42 cellular contexts compared by ENCODE assay signal in genomic region chr7:64035388-64035787, GRCh38. TPM values are rescaled to one million over a fixed set of nuclear protein-coding genes. Genes with fewer than 3 reads are reported as not detected.
"Had no signal": no experiment of that assay in that cellular context is flagged by ENCODE, and none has a peak within 500 bp of the region (broad histone marks: within the 10 kb centered on the region; RNA-seq: fewer than 3 reads in every experiment).

No MANE protein-coding gene starts in this region.

- H3K27ac Mint-ChIP-seq: activated naive CD4-positive, alpha-beta T cell treated with anti-CD3 and anti-CD28 coated beads for 36 hours; activated naive CD4-positive, alpha-beta T cell treated with anti-CD3 and anti-CD28 coated beads, Interleukin-2, amount 10 ng/mL, durations not matched to agents 7 days and 5 days; activated naive CD4-positive, alpha-beta T cell treated with anti-CD3 and anti-CD28 coated beads, Interleukin-2, amount 50 U/mL, for 24 hours; activated naive CD4-positive, alpha-beta T cell treated with anti-CD3 and anti-CD28 coated beads, Interleukin-2, amount 50 U/mL, for 72 hours; activated naive CD8-positive, alpha-beta T cell; activated naive CD8-positive, alpha-beta T cell treated with anti-CD3 and anti-CD28 coated beads for 36 hours; activated naive CD8-positive, alpha-beta T cell treated with anti-CD3 and anti-CD28 coated beads, Interleukin-2, amount 10 ng/mL, durations not matched to agents 7 days and 5 days; activated naive CD8-positive, alpha-beta T cell treated with anti-CD3 and anti-CD28 coated beads, Interleukin-2, amount 50 U/mL, for 24 hours; activated T-cell treated with anti-CD3 and anti-CD28 coated beads, Interleukin-2, amount 50 U/mL, for 24 hours; activated T-cell treated with anti-CD3 and anti-CD28 coated beads, Interleukin-2, amount 50 U/mL, for 72 hours; activated T-helper 1 cell treated with anti-CD3 and anti-CD28 coated beads, Interleukin-12 subunit alpha, Interleukin-12 subunit beta, Interleukin-2, Interleukin-4 antibody, amounts not matched to agents 30 ng/mL and 10 ng/mL and 1 ng/mL, durations not matched to agents 14 hours and 24 hours and 36 hours; activated T-helper 17 cell treated with anti-CD3 and anti-CD28 coated beads, Interleukin-2, amount 50 U/mL, for 72 hours; activated T-helper 2 cell treated with anti-CD3 and anti-CD28 coated beads, Interferon-gamma antibody, Interleukin-2, Interleukin-4, amounts not matched to agents 10 μg/mL and 5 μg/mL and 100 μg/mL, durations not matched to agents 14 hours and 24 hours and 36 hours; brain had no signal

- ATAC-seq: activated naive CD4-positive, alpha-beta T cell treated with anti-CD3 and anti-CD28 coated beads, Interleukin-2, amount 50 U/mL, for 72 hours; activated naive CD8-positive, alpha-beta T cell treated with anti-CD3 and anti-CD28 coated beads, Interleukin-2, amount 50 U/mL, for 24 hours; activated T-cell treated with anti-CD3 and anti-CD28 coated beads, Interleukin-2, amount 50 U/mL, for 4 hours; activated T-cell treated with anti-CD3 and anti-CD28 coated beads, Interleukin-2, amount 50 U/mL, for 72 hours; activated T-helper 17 cell treated with anti-CD3 and anti-CD28 coated beads, Interleukin-2, amount 50 U/mL, for 72 hours; body of pancreas had no signal

- H3K4me1 ChIP-seq: adrenal gland, ascending aorta, body of pancreas, breast epithelium had no signal

- H3K4me3 Mint-ChIP-seq: activated naive CD4-positive, alpha-beta T cell treated with anti-CD3 and anti-CD28 coated beads for 36 hours; activated naive CD4-positive, alpha-beta T cell treated with anti-CD3 and anti-CD28 coated beads, Interleukin-2, amount 10 ng/mL, durations not matched to agents 7 days and 5 days; activated naive CD4-positive, alpha-beta T cell treated with anti-CD3 and anti-CD28 coated beads, Interleukin-2, amount 50 U/mL, for 24 hours; activated naive CD8-positive, alpha-beta T cell; activated naive CD8-positive, alpha-beta T cell treated with anti-CD3 and anti-CD28 coated beads for 36 hours; activated naive CD8-positive, alpha-beta T cell treated with anti-CD3 and anti-CD28 coated beads, Interleukin-2, amount 10 ng/mL, durations not matched to agents 7 days and 5 days; activated naive CD8-positive, alpha-beta T cell treated with anti-CD3 and anti-CD28 coated beads, Interleukin-2, amount 50 U/mL, for 24 hours; activated T-cell treated with anti-CD3 and anti-CD28 coated beads, Interleukin-2, amount 50 U/mL, for 24 hours; activated T-cell treated with anti-CD3 and anti-CD28 coated beads, Interleukin-2, amount 50 U/mL, for 4 hours; activated T-cell treated with anti-CD3 and anti-CD28 coated beads, Interleukin-2, amount 50 U/mL, for 72 hours; activated T-helper 1 cell treated with anti-CD3 and anti-CD28 coated beads, Interleukin-12 subunit alpha, Interleukin-12 subunit beta, Interleukin-2, Interleukin-4 antibody, amounts not matched to agents 30 ng/mL and 10 ng/mL and 1 ng/mL, durations not matched to agents 14 hours and 24 hours and 36 hours; activated T-helper 17 cell treated with anti-CD3 and anti-CD28 coated beads, Interleukin-2, amount 50 U/mL, for 72 hours; brain; central memory CD8-positive, alpha-beta T cell had no signal

- DNase-seq: activated effector memory CD4-positive, alpha-beta T cell treated with anti-CD3 and anti-CD28 coated beads, Interleukin-2, amount 50 U/mL, for 16 hours; activated effector memory CD4-positive, alpha-beta T cell treated with Interleukin-2 at 50 U/mL for 16 hours; activated gamma-delta T cell; activated gamma-delta T cell treated with Interleukin-2 at 50 U/mL for 16 hours; activated naive CD4-positive, alpha-beta T cell; activated naive CD4-positive, alpha-beta T cell treated with anti-CD3 and anti-CD28 coated beads for 36 hours; activated naive CD4-positive, alpha-beta T cell treated with anti-CD3 and anti-CD28 coated beads, Interleukin-2, amount 10 ng/mL, durations not matched to agents 7 days and 5 days; activated naive CD4-positive, alpha-beta T cell treated with anti-CD3 and anti-CD28 coated beads, Interleukin-2, amount 50 U/mL, for 16 hours; activated naive CD4-positive, alpha-beta T cell treated with Interleukin-2 at 50 U/mL for 16 hours; activated naive CD8-positive, alpha-beta T cell treated with anti-CD3 and anti-CD28 coated beads for 36 hours; activated naive CD8-positive, alpha-beta T cell treated with anti-CD3 and anti-CD28 coated beads, Interleukin-2, amount 10 ng/mL, durations not matched to agents 7 days and 5 days; activated naive CD8-positive, alpha-beta T cell treated with anti-CD3 and anti-CD28 coated beads, Interleukin-2, amount 50 U/mL, for 24 hours; activated T-cell treated with anti-CD3 and anti-CD28 coated beads for 4 hours; activated T-cell treated with anti-CD3 and anti-CD28 coated beads, Interleukin-2, amount 50 U/mL, for 1 hour; activated T-cell treated with anti-CD3 and anti-CD28 coated beads, Interleukin-2, amount 50 U/mL, for 24 hours; activated T-cell treated with anti-CD3 and anti-CD28 coated beads, Interleukin-2, amount 50 U/mL, for 4 hours; activated T-cell treated with anti-CD3 and anti-CD28 coated beads, Interleukin-2, amount 50 U/mL, for 48 hours; activated T-cell treated with anti-CD3 and anti-CD28 coated beads, Interleukin-2, amount 50 U/mL, for 72 hours; adrenal gland; amniotic stem cell; amygdala; anterior cingulate cortex; aorta; body of pancreas; brain microvascular endothelial cell; caudate nucleus; central memory CD4-positive, alpha-beta T cell had no signal

- H3K36me3 Mint-ChIP-seq: activated naive CD4-positive, alpha-beta T cell treated with anti-CD3 and anti-CD28 coated beads, Interleukin-2, amount 10 ng/mL, durations not matched to agents 7 days and 5 days; activated naive CD8-positive, alpha-beta T cell treated with anti-CD3 and anti-CD28 coated beads, Interleukin-2, amount 10 ng/mL, durations not matched to agents 7 days and 5 days; brain had no signal

- H3K36me3 ChIP-seq: adrenal gland, ascending aorta, brain microvascular endothelial cell, breast epithelium, cardiac muscle cell had no signal

- H3K27ac ChIP-seq: adrenal gland, ascending aorta, body of pancreas, brain microvascular endothelial cell, breast epithelium, cardiac muscle cell had no signal

- FAIRE-seq: astrocyte, bronchial epithelial cell had no signal

- H3K27me3 Mint-ChIP-seq: activated naive CD4-positive, alpha-beta T cell treated with anti-CD3 and anti-CD28 coated beads, Interleukin-2, amount 10 ng/mL, durations not matched to agents 7 days and 5 days; activated naive CD8-positive, alpha-beta T cell; activated naive CD8-positive, alpha-beta T cell treated with anti-CD3 and anti-CD28 coated beads, Interleukin-2, amount 10 ng/mL, durations not matched to agents 7 days and 5 days; activated naive CD8-positive, alpha-beta T cell treated with anti-CD3 and anti-CD28 coated beads, Interleukin-2, amount 50 U/mL, for 24 hours; activated T-helper 17 cell treated with anti-CD3 and anti-CD28 coated beads, Interleukin-2, amount 50 U/mL, for 72 hours; central memory CD8-positive, alpha-beta T cell had no signal

- H3K4me1 Mint-ChIP-seq: activated naive CD4-positive, alpha-beta T cell treated with anti-CD3 and anti-CD28 coated beads, Interleukin-2, amount 10 ng/mL, durations not matched to agents 7 days and 5 days; activated naive CD4-positive, alpha-beta T cell treated with anti-CD3 and anti-CD28 coated beads, Interleukin-2, amount 50 U/mL, for 24 hours; activated naive CD8-positive, alpha-beta T cell treated with anti-CD3 and anti-CD28 coated beads for 36 hours; activated naive CD8-positive, alpha-beta T cell treated with anti-CD3 and anti-CD28 coated beads, Interleukin-2, amount 10 ng/mL, durations not matched to agents 7 days and 5 days; activated naive CD8-positive, alpha-beta T cell treated with anti-CD3 and anti-CD28 coated beads, Interleukin-2, amount 50 U/mL, for 24 hours; activated T-helper 17 cell treated with anti-CD3 and anti-CD28 coated beads, Interleukin-2, amount 50 U/mL, for 72 hours; brain; central memory CD8-positive, alpha-beta T cell had no signal

- H3K4me3 ChIP-seq: adrenal gland, ascending aorta, body of pancreas, breast epithelium, cardiac muscle cell had no signal

- H3K27me3 ChIP-seq: adrenal gland, ascending aorta, body of pancreas, brain microvascular endothelial cell, cardiac muscle cell had no signal

RNA-seq across cellular contexts. Expression of gene ZNF727, which starts 9.8 kb away (rescaled TPM):
- total RNA-seq: activated T-helper 1 cell treated with anti-CD3 and anti-CD28 coated beads, Interleukin-12 subunit alpha, Interleukin-12 subunit beta, Interleukin-2, Interleukin-4 antibody, amounts not matched to agents 30 ng/mL and 10 ng/mL and 1 ng/mL, durations not matched to agents 14 hours and 24 hours and 36 hours; ascending aorta; astrocyte; cardiac muscle cell had no signal
- polyA plus RNA-seq: cardiac muscle cell had no signal

RNA-seq across cellular contexts. Expression of gene ZNF722, which starts 36.7 kb away (rescaled TPM):
- total RNA-seq: activated naive CD4-positive, alpha-beta T cell treated with anti-CD3 and anti-CD28 coated beads for 36 hours; activated naive CD4-positive, alpha-beta T cell treated with anti-CD3 and anti-CD28 coated beads, Interleukin-2, amount 50 U/mL, for 72 hours; activated naive CD8-positive, alpha-beta T cell treated with anti-CD3 and anti-CD28 coated beads for 36 hours; activated naive CD8-positive, alpha-beta T cell treated with anti-CD3 and anti-CD28 coated beads, Interleukin-2, amount 10 ng/mL, durations not matched to agents 7 days and 5 days; activated T-cell treated with anti-CD3 and anti-CD28 coated beads, Interleukin-2, amount 50 U/mL, for 4 hours; activated T-cell treated with anti-CD3 and anti-CD28 coated beads, Interleukin-2, amount 50 U/mL, for 72 hours; activated T-helper 1 cell treated with anti-CD3 and anti-CD28 coated beads, Interleukin-12 subunit alpha, Interleukin-12 subunit beta, Interleukin-2, Interleukin-4 antibody, amounts not matched to agents 30 ng/mL and 10 ng/mL and 1 ng/mL, durations not matched to agents 14 hours and 24 hours and 36 hours; activated T-helper 17 cell treated with anti-CD3 and anti-CD28 coated beads, Interleukin-2, amount 50 U/mL, for 72 hours; activated T-helper 2 cell treated with anti-CD3 and anti-CD28 coated beads, Interferon-gamma antibody, Interleukin-2, Interleukin-4, amounts not matched to agents 10 μg/mL and 5 μg/mL and 100 μg/mL, durations not matched to agents 14 hours and 24 hours and 36 hours; adrenal gland; aorta; ascending aorta; astrocyte; body of pancreas; breast epithelium; bronchial epithelial cell; cardiac muscle cell; cardiac septum had no signal
- polyA plus RNA-seq: adipose tissue, adrenal gland, aorta, cardiac muscle cell had no signal
